ENCODE assay signal across 1 cellular context in the genomic region with DNA sequence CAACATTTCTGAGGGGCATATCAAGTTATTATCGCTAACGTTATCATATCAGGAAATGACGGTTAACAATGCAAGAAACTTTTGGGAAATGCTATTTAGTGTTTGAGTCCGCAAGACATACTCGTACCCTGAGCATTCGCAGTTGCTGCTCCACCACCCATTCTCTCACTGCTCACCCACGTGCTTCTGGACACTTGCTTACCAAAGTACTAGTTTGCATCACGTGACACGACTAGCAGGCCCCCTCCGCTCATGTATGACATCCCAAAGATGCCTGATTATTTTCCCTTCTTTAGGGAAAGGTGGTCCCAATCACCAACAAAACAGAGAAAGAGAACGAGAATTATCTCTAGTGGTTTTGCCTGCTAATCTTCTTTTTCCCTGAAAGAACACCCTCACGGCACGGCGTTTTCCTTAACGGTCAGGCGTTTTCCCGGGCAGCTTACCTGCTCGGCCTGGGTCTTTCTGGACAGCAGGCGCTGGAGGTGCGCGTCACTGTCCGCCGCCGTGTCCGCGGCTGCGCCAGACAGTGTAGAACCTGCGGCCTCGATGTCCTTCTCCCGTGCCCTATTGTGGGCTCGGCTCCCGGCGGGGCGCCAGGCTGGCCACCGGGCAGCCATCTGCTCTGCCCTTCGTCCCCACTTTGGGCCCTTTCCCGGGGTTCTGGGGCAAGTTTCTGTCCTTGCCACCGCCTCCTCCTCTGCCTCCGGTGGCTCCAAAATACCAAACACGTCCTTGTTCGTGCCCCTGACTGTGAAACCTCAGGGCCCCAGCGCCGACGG.
TF ChIP-seq lines count a peak whose summit lies in the region.

Gene SUPV3L1, plus strand, starts transcription at position 492 of the 782 bp plus-strand sequence. Its CDS starts 58 bp downstream, at position 550.

TF ChIP-seq in SK-N-SH, 30 proteins besides CTCF, POLR2A, EP300 and RAD21 (continued from another document):
- TF ChIP-seq REST (IDR thresholded peaks at IDR 0.05; ENCODE audit: low read depth, low read length) (peak; percentile 52; the same call in 1 of the 2 replicates), RXRA (IDR thresholded peaks at IDR 0.05; ENCODE audit: borderline replicate concordance, low read depth) (no peak), SIN3A (IDR thresholded peaks at IDR 0.05; ENCODE audit: borderline replicate concordance, low read depth, low read length) (peak; percentile 97), NRF1 (IDR thresholded peaks at IDR 0.05; ENCODE audit: low read depth, low read length) (peak; percentile 60), MXI1 (IDR thresholded peaks at IDR 0.05; ENCODE audit: low read depth, low read length) (peak; percentile 100), CHD2 (IDR thresholded peaks at IDR 0.05; ENCODE audit: low read length, partially characterized antibody) (peak; percentile 22), FOXM1 (IDR thresholded peaks at IDR 0.05; ENCODE audit: low read depth) (no peak), GABPA (IDR thresholded peaks at IDR 0.05; ENCODE audit: low read depth) (no peak), FOSL2 (IDR thresholded peaks at IDR 0.05; ENCODE audit: borderline replicate concordance, low read depth) (no peak), JUND (IDR thresholded peaks at IDR 0.05) (peak; percentile 4; the same call in 1 of the 2 replicates)
TF ChIP-seq in SK-N-SH: peak in this region for 12.
